In genomic region chr12:104323899-104324298, GRCh38 we compare ENCODE assay signal across 35 cellular contexts.
"Had no signal": no experiment of that assay in that cellular context is flagged by ENCODE, and none has a peak within 500 bp of the region (broad histone marks: within the 10 kb centered on the region; RNA-seq: fewer than 3 reads in every experiment).

No MANE protein-coding gene starts in this region.

- H3K4me1 Mint-ChIP-seq: activated T-helper 17 cell treated with anti-CD3 and anti-CD28 coated beads, Interleukin-2, amount 50 U/mL, for 72 hours; T-cell had no signal

- DNase-seq: activated CD4-positive, alpha-beta T cell treated with anti-CD3 and anti-CD28 coated beads for 1 hour; activated CD4-positive, alpha-beta T cell treated with anti-CD3 and anti-CD28 coated beads for 48 hours; activated CD4-positive, CD25-positive, alpha-beta regulatory T cell; activated CD8-positive, alpha-beta T cell treated with anti-CD3 and anti-CD28 coated beads for 36 hours; activated effector memory CD4-positive, alpha-beta T cell treated with anti-CD3 and anti-CD28 coated beads, Interleukin-2, amount 50 U/mL, for 16 hours; activated naive CD4-positive, alpha-beta T cell; activated naive CD4-positive, alpha-beta T cell treated with anti-CD3 and anti-CD28 coated beads, Interleukin-2, amount 50 U/mL, for 16 hours; activated naive CD8-positive, alpha-beta T cell treated with anti-CD3 and anti-CD28 coated beads for 36 hours; activated T-cell treated with anti-CD3 and anti-CD28 coated beads, Interleukin-2, amount 50 U/mL, for 1 hour; activated T-cell treated with anti-CD3 and anti-CD28 coated beads, Interleukin-2, amount 50 U/mL, for 72 hours; amniotic stem cell; aorta; brain microvascular endothelial cell; central memory CD4-positive, alpha-beta T cell; MM.1S; MV-4-11; NCI-H1092; NCI-H1436 treated with DMSO at 0.1 percent for 48 hours; NCI-H1694 treated with DMSO at 0.1 percent for 48 hours; NCI-H2029; NCI-H2227 treated with DMSO at 0.1 percent for 48 hours; NCI-H446; NCI-H510A treated with DMSO at 0.1 percent for 48 hours; NCI-H526 treated with DMSO at 0.1 percent for 48 hours; NCI-H774; SIG-M5; T-cell; T-helper 17 cell; WERI-Rb-1 had no signal

- H3K27me3 ChIP-seq: brain microvascular endothelial cell had no signal

- FAIRE-seq: RCC 7860 had no signal

- H3K4me2 ChIP-seq: KMS-11 had no signal

- H3K9me3 Mint-ChIP-seq: activated CD8-positive, alpha-beta T cell treated with anti-CD3 and anti-CD28 coated beads for 36 hours; activated naive CD8-positive, alpha-beta T cell treated with anti-CD3 and anti-CD28 coated beads for 36 hours; activated T-cell treated with anti-CD3 and anti-CD28 coated beads, Interleukin-2, amount 50 U/mL, for 72 hours; activated T-helper 17 cell treated with anti-CD3 and anti-CD28 coated beads, Interleukin-2, amount 50 U/mL, for 72 hours; T-cell had no signal

- H3K27ac Mint-ChIP-seq: activated CD8-positive, alpha-beta T cell treated with anti-CD3 and anti-CD28 coated beads for 36 hours; activated naive CD8-positive, alpha-beta T cell treated with anti-CD3 and anti-CD28 coated beads for 36 hours; activated T-cell treated with anti-CD3 and anti-CD28 coated beads, Interleukin-2, amount 50 U/mL, for 72 hours; activated T-helper 17 cell treated with anti-CD3 and anti-CD28 coated beads, Interleukin-2, amount 50 U/mL, for 72 hours; T-cell; T-helper 17 cell had no signal

- H3K4me3 Mint-ChIP-seq: activated CD8-positive, alpha-beta T cell treated with anti-CD3 and anti-CD28 coated beads for 36 hours; activated naive CD8-positive, alpha-beta T cell treated with anti-CD3 and anti-CD28 coated beads for 36 hours; activated T-cell treated with anti-CD3 and anti-CD28 coated beads, Interleukin-2, amount 50 U/mL, for 72 hours; activated T-helper 17 cell treated with anti-CD3 and anti-CD28 coated beads, Interleukin-2, amount 50 U/mL, for 72 hours; T-cell; T-helper 17 cell had no signal

- H3K27ac ChIP-seq: brain microvascular endothelial cell, KMS-11, RWPE1, WERI-Rb-1 had no signal

- H3K27me3 Mint-ChIP-seq: activated CD8-positive, alpha-beta T cell treated with anti-CD3 and anti-CD28 coated beads for 36 hours; activated naive CD8-positive, alpha-beta T cell treated with anti-CD3 and anti-CD28 coated beads for 36 hours; activated T-helper 17 cell treated with anti-CD3 and anti-CD28 coated beads, Interleukin-2, amount 50 U/mL, for 72 hours; T-cell; T-helper 17 cell had no signal

- H3K9ac ChIP-seq: KMS-11 had no signal

- ATAC-seq: activated CD8-positive, alpha-beta T cell treated with anti-CD3 and anti-CD28 coated beads for 36 hours; activated T-cell treated with anti-CD3 and anti-CD28 coated beads, Interleukin-2, amount 50 U/mL, for 72 hours; activated T-helper 17 cell treated with anti-CD3 and anti-CD28 coated beads, Interleukin-2, amount 50 U/mL, for 72 hours; Right ventricle myocardium inferior; SK-N-SH treated with all-trans-retinoic acid at 6 μM for 48 hours; T-cell; T-helper 17 cell had no signal
